ENCODE assay signal across 24 cellular contexts in genomic region chr6:150380256-150380655, GRCh38. TPM values are rescaled to one million over a fixed set of nuclear protein-coding genes. Genes with fewer than 3 reads are reported as not detected.
DNase-seq lines count a peak whose midpoint lies in the region; ATAC-seq and TF ChIP-seq lines count a peak whose summit lies in the region.
"Had no signal": no experiment of that assay in that cellular context is flagged by ENCODE, and none has a peak within 500 bp of the region (broad histone marks: within the 10 kb centered on the region; RNA-seq: fewer than 3 reads in every experiment).

No MANE protein-coding gene starts in this region.

- H3K27ac ChIP-seq in SK-N-MC: peak overlapping the region; percentile 79
- H3K27ac ChIP-seq in fibroblast of lung (ENCODE audit: insufficient read depth, low read length): no peak overlapping the region
- H3K27ac ChIP-seq in uterus: no peak overlapping the region
- H3K27ac ChIP-seq: RWPE1 had no signal

- H3K4me1 ChIP-seq in fibroblast of lung (ENCODE audit: control insufficient read depth, extremely low read depth, insufficient read depth, low read length) (no peaks in the 10 kb centered on the region), uterus (no peaks in the 10 kb centered on the region)
- H3K4me1 ChIP-seq: HAP-1 had no signal

- no peak overlapping the region for H3K4me3 ChIP-seq in AG09309 (ENCODE audit: control insufficient read depth, low read depth, low read length)
- peak overlapping the region; percentile 17 for H3K4me3 ChIP-seq in SK-N-MC
- H3K4me3 ChIP-seq in fibroblast of lung (replicated peaks in 1 of 4; ENCODE audit: control extremely low read depth in 1 of 4, insufficient read depth in 1 of 4, low read depth in 3 of 4, low read length in 4 of 4): no peak overlapping the region
- no peak overlapping the region for H3K4me3 ChIP-seq in uterus
- H3K4me3 ChIP-seq: HAP-1, MG63 had no signal

- H3K9me3 ChIP-seq in SK-N-MC (ENCODE audit: low read depth, low read length) (no peaks in the 10 kb centered on the region), fibroblast of lung (ENCODE audit: control insufficient read depth, insufficient read depth, low read depth, low read length) (no peaks in the 10 kb centered on the region), uterus (no peaks in the 10 kb centered on the region)
- H3K9me3 ChIP-seq: HAP-1, MG63 had no signal

- peak; percentile 38 for DNase-seq in AG09309 (ENCODE audit: low read depth)
- DNase-seq in SK-N-MC (ENCODE audit: low read depth, low spot score): peak; percentile 5
- DNase-seq in fibroblast of lung (ENCODE audit: low read depth in 2 of 2): peak; percentile 2 to 14
- DNase-seq in sciatic nerve (ENCODE audit: low spot score): no peak
- DNase-seq in superior temporal gyrus (ENCODE audit: extremely low spot score): no peak
- no peak for DNase-seq in RPMI8226
- no peak for DNase-seq in uterus
- DNase-seq: 8988T, DND-41, IMR-90, Kasumi-1, MG63, NCI-H1092 treated with DMSO at 0.1 percent for 48 hours, NCI-H146, NCI-H2029 treated with DMSO at 0.1 percent for 48 hours, NCI-H2171, NCI-H526, PC-3, SIG-M5 had no signal

- intact Hi-C loops in sciatic nerve (cut with DNase I) (no loop called here), uterus (cut with DNase I; ENCODE audit: low total_unique reads) (no loop called here)

- H2AFZ ChIP-seq in fibroblast of lung (ENCODE audit: low read length): no peak overlapping the region

- H3K36me3 ChIP-seq in SK-N-MC (ENCODE audit: insufficient read depth, low read length) (no peaks in the 10 kb centered on the region), fibroblast of lung (ENCODE audit: control insufficient read depth, insufficient read depth, low read length) (no peaks in the 10 kb centered on the region), uterus (no peaks in the 10 kb centered on the region)
- H3K36me3 ChIP-seq: HAP-1, MG63 had no signal

- H3K4me2 ChIP-seq in fibroblast of lung (ENCODE audit: extremely low read depth, insufficient read depth, low read length): no peak overlapping the region

- no peaks in the 10 kb centered on the region for H3K79me2 ChIP-seq in fibroblast of lung (ENCODE audit: control insufficient read depth, insufficient read depth, low read length)

- TF ChIP-seq POLR2A in uterus (IDR thresholded peaks at IDR 0.05): no peak

- TF ChIP-seq CTCF in AG09309 (IDR thresholded peaks at IDR 0.05; ENCODE audit: control insufficient read depth, insufficient read depth, low read depth, low read length, missing control alignments) (no peak), fibroblast of lung (conservative IDR thresholded peaks at IDR 0.05 in 1 of 2, IDR thresholded peaks at IDR 0.05 in 1 of 2; ENCODE audit: low read depth in 1 of 2, low read length in 2 of 2) (no peak), uterus (IDR thresholded peaks at IDR 0.05) (no peak)

- H3K9ac ChIP-seq in SK-N-MC (ENCODE audit: insufficient read length) (no peak overlapping the region), fibroblast of lung (ENCODE audit: insufficient read depth, low read length) (no peak overlapping the region)

- no peaks in the 10 kb centered on the region for H4K20me1 ChIP-seq in fibroblast of lung (ENCODE audit: control insufficient read depth, extremely low read depth, insufficient read depth, low read length)

- ATAC-seq in sciatic nerve: peak; percentile 44
- ATAC-seq in GM21717 (IDR thresholded peaks at IDR 0.05; ENCODE audit: unreplicated experiment): no peak
- ATAC-seq: PC-3 had no signal

- H3K27me3 ChIP-seq in fibroblast of lung (ENCODE audit: control insufficient read depth, insufficient read depth, low read length) (no peaks in the 10 kb centered on the region), uterus (no peaks in the 10 kb centered on the region)
- H3K27me3 ChIP-seq: MG63 had no signal

RNA-seq across cellular contexts. Expression of gene IYD, which starts 11.4 kb away (rescaled TPM):
- total RNA-seq in fibroblast of lung (not detected in 2 replicates), sciatic nerve (not detected), uterus (not detected)
- not detected in 2 replicates for polyA plus RNA-seq in fibroblast of lung
- polyA plus RNA-seq in fibroblast of lung (2012): not detected in 2 replicates
- polyA minus RNA-seq in fibroblast of lung (ENCODE audit: low replicate concordance): not detected in 2 replicates
- total RNA-seq: G401, IMR-90 had no signal
- polyA plus RNA-seq: CD14-positive monocyte, IMR-90 had no signal

Comparison
In these comparisons a context has a peak if more than half of its experiments do, and no peak if none do; other contexts are left out.
1. DNase-seq: peak in AG09309 (single experiment), SK-N-MC (single experiment) and fibroblast of lung (2 of 2); none in sciatic nerve (single experiment), superior temporal gyrus (single experiment), RPMI8226 (single experiment) and uterus (0 of 2).